8 cellular contexts compared by ENCODE assay signal in the genomic region with DNA sequence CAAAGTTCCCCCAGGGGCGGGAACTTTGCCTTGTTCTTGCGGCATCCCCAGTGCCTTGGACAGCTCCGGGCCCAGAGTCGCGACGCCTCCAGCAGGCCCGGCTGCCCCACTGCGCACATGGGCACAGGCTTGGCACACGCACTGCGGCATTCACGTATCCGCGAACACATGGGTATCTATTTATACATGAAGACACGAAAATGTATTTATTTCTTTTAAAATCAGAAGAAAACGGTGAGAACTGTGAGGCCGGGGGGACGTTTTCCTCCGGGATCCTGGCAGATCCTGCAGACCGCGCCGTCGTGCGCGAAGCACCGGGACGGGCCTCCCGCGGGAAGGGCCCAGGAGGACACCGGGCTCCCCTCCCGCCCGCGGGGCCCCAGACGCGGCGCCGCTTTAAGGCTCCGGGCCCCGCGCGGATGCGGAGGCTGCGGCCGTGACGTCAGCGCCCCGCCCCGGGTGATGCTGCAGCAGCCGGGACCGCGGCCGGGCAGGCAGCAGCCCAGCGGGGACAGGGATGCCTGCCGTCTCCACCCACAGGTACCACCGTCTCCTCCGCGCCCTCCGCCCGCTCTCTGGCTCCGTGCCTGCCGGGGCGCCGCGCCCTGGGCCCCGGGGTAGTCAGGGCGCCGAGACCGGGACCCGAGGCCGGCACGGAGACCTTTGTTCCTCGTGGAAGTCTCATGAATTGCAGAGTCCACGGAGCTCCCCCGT. TPM values are rescaled to one million over a fixed set of nuclear protein-coding genes. Genes with fewer than 3 reads are reported as not detected.
DNase-seq lines count a peak whose midpoint lies in the region; ATAC-seq and TF ChIP-seq lines count a peak whose summit lies in the region.

TSS of gene SLC45A1 (plus strand) at position 468 of the 714 bp plus-strand sequence. CDS start 6,216 bp downstream, outside the sequence.

- ATAC-seq in upper lobe of left lung (ENCODE audit: low FRiP score in 2 of 2) = peak in 1 of 2 donors; percentile 95

- H3K27ac ChIP-seq in HUES48 (ENCODE audit: low read depth, low read length) = no peak within 1 kb of the TSS
- peak within 1 kb of the TSS in 1 of 2 donors; percentile 68 for H3K27ac ChIP-seq in right atrium auricular region
- H3K27ac ChIP-seq in prostate gland = peak within 1 kb of the TSS; percentile 12 to 47
- H3K27ac ChIP-seq in upper lobe of left lung = no peak within 1 kb of the TSS

- H3K27ac Mint-ChIP-seq in T-helper 1 cell treated with Interleukin-12 subunit alpha and Interleukin-12 subunit beta and Interleukin-4 antibody, amounts not matched to agents 30 μg/mL and 1 μg/mL, for 36 hours = peak within 1 kb of the TSS; percentile 49

- H3K36me3 ChIP-seq in HUES48 (ENCODE audit: control insufficient read depth, insufficient read depth, low read length) (no peaks in the 10 kb centered on the region), right atrium auricular region (no peaks in the 10 kb centered on the region), prostate gland (no peaks in the 10 kb centered on the region), upper lobe of left lung (no peaks in the 10 kb centered on the region)

- H3K9ac ChIP-seq in HUES48 (ENCODE audit: low read depth, low read length) = no peak within 1 kb of the TSS

- no peaks in the 10 kb centered on the region for H3K36me3 Mint-ChIP-seq in T-helper 1 cell treated with Interleukin-12 subunit alpha and Interleukin-12 subunit beta and Interleukin-4 antibody, amounts not matched to agents 30 μg/mL and 1 μg/mL, for 36 hours (ENCODE audit: low read depth)

- no peaks in the 10 kb centered on the region for H3K9me3 ChIP-seq in HUES48 (ENCODE audit: control insufficient read depth, insufficient read depth, low read length)
- no peaks in the 10 kb centered on the region for H3K9me3 ChIP-seq in right atrium auricular region
- no peaks in the 10 kb centered on the region for H3K9me3 ChIP-seq in prostate gland
- H3K9me3 ChIP-seq in upper lobe of left lung = no peaks in the 10 kb centered on the region

- peak within 1 kb of the TSS; percentile 77 for H3K4me3 Mint-ChIP-seq in T-helper 1 cell treated with Interleukin-12 subunit alpha and Interleukin-12 subunit beta and Interleukin-4 antibody, amounts not matched to agents 30 μg/mL and 1 μg/mL, for 36 hours

- TF ChIP-seq POLR2A in prostate gland (IDR thresholded peaks at IDR 0.05) = peak; percentile 65
- peak in 1 of 4 donors; percentile 51 for TF ChIP-seq POLR2A in upper lobe of left lung (IDR thresholded peaks at IDR 0.05)

- TF ChIP-seq CTCF in right atrium auricular region (IDR thresholded peaks at IDR 0.05) (no peak), prostate gland (IDR thresholded peaks at IDR 0.05) (peak in 1 of 4 experiments; percentile 29), upper lobe of left lung (IDR thresholded peaks at IDR 0.05) (peak in 1 of 6 experiments; percentile 18)

- no peaks in the 10 kb centered on the region for H3K9me3 Mint-ChIP-seq in T-helper 1 cell treated with Interleukin-12 subunit alpha and Interleukin-12 subunit beta and Interleukin-4 antibody, amounts not matched to agents 30 μg/mL and 1 μg/mL, for 36 hours

- H3K4me1 ChIP-seq in HUES48 (ENCODE audit: control insufficient read depth, insufficient read depth, low read length) (peaks cover 22% of the 10 kb centered on the region), right atrium auricular region (peaks cover 0 to 28% of the 10 kb centered on the region in 2 donors), prostate gland (replicated peaks) (peaks cover 7% of the 10 kb centered on the region), upper lobe of left lung (peaks cover 24 to 35% (median 29%) of the 10 kb centered on the region in 4 donors)

- H3K27me3 ChIP-seq in HUES48 (ENCODE audit: control insufficient read depth, insufficient read depth, low read length) (peaks cover 21% of the 10 kb centered on the region), right atrium auricular region (no peaks in the 10 kb centered on the region), prostate gland (replicated peaks; ENCODE audit: insufficient read depth) (no peaks in the 10 kb centered on the region), upper lobe of left lung (peaks cover 0 to 13% (median 0%) of the 10 kb centered on the region in 4 donors)

- no peak for TF ChIP-seq EP300 in upper lobe of left lung (IDR thresholded peaks at IDR 0.05)

- H3K4me3 ChIP-seq in HUES48 (ENCODE audit: low read depth, low read length) = peak within 1 kb of the TSS; percentile 63
- peak within 1 kb of the TSS; percentile 57 to 78 for H3K4me3 ChIP-seq in right atrium auricular region
- H3K4me3 ChIP-seq in prostate gland = peak within 1 kb of the TSS; percentile 50 to 55
- peak within 1 kb of the TSS; percentile 36 to 68 (median 54) for H3K4me3 ChIP-seq in upper lobe of left lung

- peaks cover 13% of the 10 kb centered on the region for H3K4me1 Mint-ChIP-seq in T-helper 1 cell treated with Interleukin-12 subunit alpha and Interleukin-12 subunit beta and Interleukin-4 antibody, amounts not matched to agents 30 μg/mL and 1 μg/mL, for 36 hours (ENCODE audit: low read depth)

- peaks cover 57% of the 10 kb centered on the region for H3K27me3 Mint-ChIP-seq in T-helper 1 cell treated with Interleukin-12 subunit alpha and Interleukin-12 subunit beta and Interleukin-4 antibody, amounts not matched to agents 30 μg/mL and 1 μg/mL, for 36 hours (ENCODE audit: low read depth)

- intact Hi-C loops in prostate gland (cut with DNase I) = loop anchor here (5.0 to 10.0 kb wide), 2 partner anchors 183 to 291 kb away; partner anchors contain the start of gene ERRFI1

- DNase-seq in Caki2 (ENCODE audit: low read depth) (peak; percentile 45), amygdala (lab: John Stamatoyannopoulos, UW) (peak in 51 of 56 donors; percentile 8 to 88 (median 55)), right atrium auricular region (ENCODE audit: low spot score) (peak; percentile 81), prostate gland (ENCODE audit: low spot score) (peak; percentile 69), upper lobe of left lung (peak; percentile 78 to 97), NOMO-1 treated with dmso at 0.1 percent for 144 hours (lab: John Stamatoyannopoulos, UW; ENCODE audit: unreplicated experiment) (no peak)

- in situ Hi-C loops in Caki2 (cut with HindIII; ENCODE audit: low pct_unique_long_range_greater_than_20kb, low sequenced_read_pairs) = loop anchor here (10.0 kb wide), 1 partner anchor 303 kb away; no protein-coding TSS in a partner anchor

- WGBS in prostate gland = 14% methylated on average over 57 of the region's 73 CpGs
- WGBS in upper lobe of left lung, 2 donors = 20 to 32% methylated on average over 29 to 51 of the region's 73 CpGs

RNA-seq across cellular contexts. Expression of gene SLC45A1, which starts in this region (rescaled TPM):
- 0.74 and 3.3 TPM in 2 replicates for total RNA-seq in Caki2 (2014; rRNA removed; shearing (Covaris generic); ENCODE audit: low replicate concordance)
- total RNA-seq in right atrium auricular region (1 to 10 TPM; 1.0 to 3.0 TPM), prostate gland (1 to 10 TPM; 4.3 to 5.2 TPM), upper lobe of left lung (1 to 10 TPM in 2 of 6 donors, under 1 TPM in 2, not detected in 2; 0.91 to 1.4 (median 1.0) TPM)

Comparison
In these comparisons a context has a peak if more than half of its experiments do, and no peak if none do; other contexts are left out.
1. H3K27ac ChIP-seq: peak in prostate gland (2 of 2); none in HUES48 (single experiment) and upper lobe of left lung (0 of 4).
2. Peak in every context shown above with its lines, with median percentiles within 50 percentile points of each other: H3K4me3 ChIP-seq.